ENCODE assay signal across 7 cellular contexts in the genomic region with DNA sequence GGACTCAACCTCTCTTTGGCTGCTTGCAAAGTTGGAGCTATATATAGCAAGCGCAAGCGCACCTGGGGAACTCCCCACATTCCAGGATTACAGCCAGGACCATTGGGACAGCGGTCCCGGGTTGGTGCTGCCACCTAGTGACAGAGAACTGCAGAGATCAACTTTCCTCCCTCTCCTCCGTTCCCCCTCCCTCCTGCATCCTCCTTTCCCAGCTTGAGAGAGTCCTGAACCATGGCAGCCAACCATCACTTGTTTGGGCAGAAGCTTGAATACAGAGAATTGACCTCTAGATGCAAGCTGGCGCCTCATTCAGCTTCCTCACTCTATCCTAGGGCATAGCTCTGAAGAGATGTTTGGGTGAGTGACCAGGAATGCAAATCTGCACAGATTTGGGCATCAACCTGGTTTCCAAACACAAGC. TPM values are rescaled to one million over a fixed set of nuclear protein-coding genes. Genes with fewer than 3 reads are reported as not detected.
DNase-seq lines count a peak whose midpoint lies in the region; ATAC-seq, FAIRE-seq and TF ChIP-seq lines count a peak whose summit lies in the region.

No MANE protein-coding gene starts in this region.

- FAIRE-seq in frontal cortex (lab: Jason Lieb, UNC), result no peak

- no peak overlapping the region for H3K27ac ChIP-seq in OCI-LY1 (ENCODE audit: low read depth, low read length, poor library complexity, severe bottlenecking)

- no peaks in the 10 kb centered on the region for H4K20me1 ChIP-seq in OCI-LY1 (ENCODE audit: insufficient read depth, low read length)

- H3K27me3 Mint-ChIP-seq in activated T-helper 2 cell treated with anti-CD3 and anti-CD28 coated beads, Interferon-gamma antibody, Interleukin-2, Interleukin-4, amounts not matched to agents 10 μg/mL and 5 μg/mL and 100 μg/mL, durations not matched to agents 14 hours and 24 hours and 36 hours (ENCODE audit: low read depth), result no peaks in the 10 kb centered on the region

- no peak for ATAC-seq in HG02970 (IDR thresholded peaks at IDR 0.05; ENCODE audit: low FRiP score, unreplicated experiment)

- H3K9me3 ChIP-seq in OCI-LY1 (ENCODE audit: low read length), result no peaks in the 10 kb centered on the region

- H3F3A ChIP-seq in OCI-LY1 (ENCODE audit: insufficient read depth, low read length), result no peaks in the 10 kb centered on the region

- no peaks in the 10 kb centered on the region for H3K4me1 ChIP-seq in OCI-LY1 (ENCODE audit: insufficient read depth, low read length, severe bottlenecking)

- no peaks in the 10 kb centered on the region for H3K9me3 Mint-ChIP-seq in activated T-helper 2 cell treated with anti-CD3 and anti-CD28 coated beads, Interferon-gamma antibody, Interleukin-2, Interleukin-4, amounts not matched to agents 10 μg/mL and 5 μg/mL and 100 μg/mL, durations not matched to agents 14 hours and 24 hours and 36 hours

- H3K36me3 Mint-ChIP-seq in activated T-helper 2 cell treated with anti-CD3 and anti-CD28 coated beads, Interferon-gamma antibody, Interleukin-2, Interleukin-4, amounts not matched to agents 10 μg/mL and 5 μg/mL and 100 μg/mL, durations not matched to agents 14 hours and 24 hours and 36 hours (ENCODE audit: low read depth), result peaks cover 13% of the 10 kb centered on the region

- TF ChIP-seq CTCF in OCI-LY1 (IDR thresholded peaks at IDR 0.05; ENCODE audit: low read length), result peak; percentile 87

- DNase-seq in GM04504 (ENCODE audit: low read depth) (peak; percentile 27), HT-29 (ENCODE audit: low spot score) (peak; percentile 86), frontal cortex (ENCODE audit: low spot score in 2 of 2) (peak; percentile 38 to 72), nucleus accumbens (lab: John Stamatoyannopoulos, UW) (peak in 38 of 56 donors; percentile 3 to 68 (median 25))
- DNase-seq in activated T-helper 2 cell treated with anti-CD3 and anti-CD28 coated beads, Interferon-gamma antibody, Interleukin-2, Interleukin-4, amounts not matched to agents 10 μg/mL and 5 μg/mL and 100 μg/mL, durations not matched to agents 14 hours and 24 hours and 36 hours (ENCODE audit: low spot score), result no peak

- no peak overlapping the region for H3K4me3 ChIP-seq in OCI-LY1 (ENCODE audit: low read depth, low read length, poor library complexity, severe bottlenecking)

- no peak overlapping the region for H3K4me2 ChIP-seq in OCI-LY1 (ENCODE audit: low read length)

- intact Hi-C loops in activated T-helper 2 cell treated with anti-CD3 and anti-CD28 coated beads, Interferon-gamma antibody, Interleukin-2, Interleukin-4, amounts not matched to agents 10 μg/mL and 5 μg/mL and 100 μg/mL, durations not matched to agents 14 hours and 24 hours and 36 hours (cut with micrococcal nuclease), result loop anchor here (5.0 to 10.0 kb wide), 2 partner anchors 314 to 426 kb away; no protein-coding TSS in a partner anchor

- H3K27me3 ChIP-seq in OCI-LY1 (ENCODE audit: insufficient read depth, low read length), result no peaks in the 10 kb centered on the region

- no peak overlapping the region for H3K9ac ChIP-seq in OCI-LY1 (ENCODE audit: low read length)

- peak overlapping the region; percentile 89 for H3K27ac Mint-ChIP-seq in activated T-helper 2 cell treated with anti-CD3 and anti-CD28 coated beads, Interferon-gamma antibody, Interleukin-2, Interleukin-4, amounts not matched to agents 10 μg/mL and 5 μg/mL and 100 μg/mL, durations not matched to agents 14 hours and 24 hours and 36 hours

- no peaks in the 10 kb centered on the region for H3K36me3 ChIP-seq in OCI-LY1 (ENCODE audit: insufficient read depth, low read length)

- no peaks in the 10 kb centered on the region for H3K79me2 ChIP-seq in OCI-LY1 (ENCODE audit: insufficient read depth, low read length)

- no peak overlapping the region for H2AFZ ChIP-seq in OCI-LY1 (ENCODE audit: low read length)

- H3K9me2 ChIP-seq in OCI-LY1 (ENCODE audit: low read depth, low read length), result no peaks in the 10 kb centered on the region

- H3K4me3 Mint-ChIP-seq in activated T-helper 2 cell treated with anti-CD3 and anti-CD28 coated beads, Interferon-gamma antibody, Interleukin-2, Interleukin-4, amounts not matched to agents 10 μg/mL and 5 μg/mL and 100 μg/mL, durations not matched to agents 14 hours and 24 hours and 36 hours (ENCODE audit: low read depth), result no peak overlapping the region

- H3K4me1 Mint-ChIP-seq in activated T-helper 2 cell treated with anti-CD3 and anti-CD28 coated beads, Interferon-gamma antibody, Interleukin-2, Interleukin-4, amounts not matched to agents 10 μg/mL and 5 μg/mL and 100 μg/mL, durations not matched to agents 14 hours and 24 hours and 36 hours (ENCODE audit: low read depth), result peaks cover 63% of the 10 kb centered on the region

RNA-seq across cellular contexts. Expression of a gene that starts 17.4 kb away (rescaled TPM):
- 2.7 and 3.5 TPM in 2 replicates for total RNA-seq in HT-29 (2014; rRNA removed; shearing (Covaris generic))
- 3.2 and 5.9 TPM in 2 replicates for total RNA-seq in activated T-helper 2 cell treated with anti-CD3 and anti-CD28 coated beads, Interferon-gamma antibody, Interleukin-2, Interleukin-4, amounts not matched to agents 10 μg/mL and 5 μg/mL and 100 μg/mL, durations not matched to agents 14 hours and 24 hours and 36 hours
- total RNA-seq in frontal cortex, result 2.9 TPM

RNA-seq across cellular contexts. Expression of a gene that starts 38.8 kb away (rescaled TPM):
- 1.0 and 1.3 TPM in 2 replicates for total RNA-seq in HT-29 (2014; rRNA removed; shearing (Covaris generic))
- 152 and 154 TPM in 2 replicates for total RNA-seq in activated T-helper 2 cell treated with anti-CD3 and anti-CD28 coated beads, Interferon-gamma antibody, Interleukin-2, Interleukin-4, amounts not matched to agents 10 μg/mL and 5 μg/mL and 100 μg/mL, durations not matched to agents 14 hours and 24 hours and 36 hours
- 0.82 TPM for total RNA-seq in frontal cortex

Comparison
In these comparisons a context has a peak if more than half of its experiments do, and no peak if none do; other contexts are left out.
1. RNA of a gene that starts 38.8 kb away (total RNA-seq): 152 to 154 TPM in activated T-helper 2 cell treated with anti-CD3 and anti-CD28 coated beads, Interferon-gamma antibody, Interleukin-2, Interleukin-4, amounts not matched to agents 10 μg/mL and 5 μg/mL and 100 μg/mL, durations not matched to agents 14 hours and 24 hours and 36 hours; 1.0 to 1.3 TPM in HT-29 and 0.82 TPM in frontal cortex (single experiment); every median in the first group is over 10 times any median in the second.